In the genomic region with DNA sequence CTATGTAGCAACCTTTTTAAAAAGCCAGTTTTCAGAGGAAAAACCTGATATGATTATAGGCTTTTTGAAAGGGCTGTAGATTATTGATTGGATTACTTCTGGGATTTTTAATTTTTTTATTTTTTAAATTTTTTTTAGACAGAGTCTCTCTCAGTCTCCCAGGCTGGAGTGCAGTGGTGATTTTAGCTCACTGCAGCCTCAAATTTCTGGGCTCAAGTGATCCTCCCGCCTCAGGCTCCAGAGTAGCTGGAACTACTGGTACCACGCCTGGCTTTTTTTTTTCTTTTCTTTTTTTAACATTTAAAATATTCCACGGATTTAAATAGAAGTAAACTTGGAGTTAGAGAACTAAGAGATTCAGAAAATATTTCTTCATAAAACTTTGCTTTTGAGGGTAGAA, we compare ENCODE assay signal across 8 cellular contexts. TPM values are rescaled to one million over a fixed set of nuclear protein-coding genes. Genes with fewer than 3 reads are reported as not detected.
DNase-seq lines count a peak whose midpoint lies in the region; ATAC-seq, FAIRE-seq and TF ChIP-seq lines count a peak whose summit lies in the region.

No MANE protein-coding gene starts in this region.

- H3K36me3 ChIP-seq in H7 (replicated peaks; ENCODE audit: control insufficient read depth, insufficient read depth, low read length) (peaks cover 12% of the 10 kb centered on the region), left lung (peaks cover 0 to 38% of the 10 kb centered on the region in 2 donors)

- POLR2A ChIA-PET in A549 (lab: Yijun Ruan, JAX) = interaction anchor here (0.7 to 1.2 kb wide), 2 partner anchors 13 to 588 kb away, joined by 3 read pairs; no protein-coding TSS in a partner anchor

- no peaks in the 10 kb centered on the region for H3K9me3 ChIP-seq in A549
- no peaks in the 10 kb centered on the region for H3K9me3 ChIP-seq in left lung

- H3K4me3 ChIP-seq in A549 (peak overlapping the region; percentile 64), H7 (ENCODE audit: insufficient read depth, low read depth, low read length) (peak overlapping the region; percentile 84), left lung (peak overlapping the region; percentile 69 to 86), lower leg skin (ENCODE audit: low read depth, poor library complexity, severe bottlenecking) (no peak overlapping the region)

- no peak for TF ChIP-seq POLR2A in A549 (IDR thresholded peaks at IDR 0.05; ENCODE audit: low read length)
- no peak for TF ChIP-seq POLR2A in lower leg skin (IDR thresholded peaks at IDR 0.05)

- CTCF ChIA-PET in A549 (lab: Yijun Ruan, JAX) = interaction anchor here (0.9 to 2.0 kb wide), 4 partner anchors 8 to 30 kb away, joined by 3 to 8 read pairs (median 4); no protein-coding TSS in a partner anchor

- TF ChIP-seq EP300 in A549 (IDR thresholded peaks at IDR 0.05) = no peak

- H3K4me2 ChIP-seq in A549 = peak overlapping the region; percentile 82

- H3K4me1 ChIP-seq in A549 = peaks cover 9% of the 10 kb centered on the region; the same call in 2 of the 3 replicates
- peaks cover 4 to 25% of the 10 kb centered on the region in 2 donors for H3K4me1 ChIP-seq in left lung

- H3K27me3 Mint-ChIP-seq in activated T-helper 2 cell treated with anti-CD3 and anti-CD28 coated beads, Interferon-gamma antibody, Interleukin-2, Interleukin-4, amounts not matched to agents 10 μg/mL and 5 μg/mL and 100 μg/mL, durations not matched to agents 14 hours and 24 hours and 36 hours (ENCODE audit: low read depth) = no peaks in the 10 kb centered on the region

- FAIRE-seq in A549 (lab: Jason Lieb, UNC) = no peak

- ATAC-seq in A549 (no peak), left lung (no peak), HG02798 (IDR thresholded peaks at IDR 0.05; ENCODE audit: poor library complexity, unreplicated experiment) (no peak), HG02571 (IDR thresholded peaks at IDR 0.05; ENCODE audit: unreplicated experiment) (no peak), HG02885 (IDR thresholded peaks at IDR 0.05; ENCODE audit: poor library complexity, unreplicated experiment) (no peak)

- H3K27ac ChIP-seq in A549 (peak overlapping the region; percentile 87 to 96; a peak in 5 of 6 replicates), left lung (no peak overlapping the region)

- H3K4me1 Mint-ChIP-seq in activated T-helper 2 cell treated with anti-CD3 and anti-CD28 coated beads, Interferon-gamma antibody, Interleukin-2, Interleukin-4, amounts not matched to agents 10 μg/mL and 5 μg/mL and 100 μg/mL, durations not matched to agents 14 hours and 24 hours and 36 hours (ENCODE audit: low read depth) = peaks cover 14% of the 10 kb centered on the region

- DNase-seq in A549 (ENCODE audit: low read depth in 1 of 2, low spot score in 1 of 2) (no peak), H7 (no peak), left lung (no peak), lower leg skin (ENCODE audit: low spot score in 2 of 2) (no peak)
- no peak for DNase-seq in activated T-helper 2 cell treated with anti-CD3 and anti-CD28 coated beads, Interferon-gamma antibody, Interleukin-2, Interleukin-4, amounts not matched to agents 10 μg/mL and 5 μg/mL and 100 μg/mL, durations not matched to agents 14 hours and 24 hours and 36 hours (ENCODE audit: low spot score)

- peak overlapping the region; percentile 94 for H3K27ac Mint-ChIP-seq in activated T-helper 2 cell treated with anti-CD3 and anti-CD28 coated beads, Interferon-gamma antibody, Interleukin-2, Interleukin-4, amounts not matched to agents 10 μg/mL and 5 μg/mL and 100 μg/mL, durations not matched to agents 14 hours and 24 hours and 36 hours

- intact Hi-C loops in activated T-helper 2 cell treated with anti-CD3 and anti-CD28 coated beads, Interferon-gamma antibody, Interleukin-2, Interleukin-4, amounts not matched to agents 10 μg/mL and 5 μg/mL and 100 μg/mL, durations not matched to agents 14 hours and 24 hours and 36 hours (cut with micrococcal nuclease) = loop anchor here (1.0 to 10.0 kb wide), 2 partner anchors 63 to 803 kb away; a partner anchor contains a TSS
- intact Hi-C loops in left lung (cut with DNase I) (no loop called here), lower leg skin (cut with DNase I; ENCODE audit: low total_unique reads) (no loop called here)

- WGBS in A549 (ENCODE audit: missing lambda C conversion rate) = 68% methylated on average over 3 of the region's 3 CpGs
- WGBS in lower leg skin, 2 donors = 45 to 51% methylated on average over 3 of the region's 3 CpGs

- H3K36me3 Mint-ChIP-seq in activated T-helper 2 cell treated with anti-CD3 and anti-CD28 coated beads, Interferon-gamma antibody, Interleukin-2, Interleukin-4, amounts not matched to agents 10 μg/mL and 5 μg/mL and 100 μg/mL, durations not matched to agents 14 hours and 24 hours and 36 hours (ENCODE audit: low read depth) = peaks cover 49% of the 10 kb centered on the region

- peak overlapping the region; percentile 91 for H3K4me3 Mint-ChIP-seq in activated T-helper 2 cell treated with anti-CD3 and anti-CD28 coated beads, Interferon-gamma antibody, Interleukin-2, Interleukin-4, amounts not matched to agents 10 μg/mL and 5 μg/mL and 100 μg/mL, durations not matched to agents 14 hours and 24 hours and 36 hours (ENCODE audit: low read depth)

- TF ChIP-seq CTCF in A549 (IDR thresholded peaks at IDR 0.05) (no peak), left lung (IDR thresholded peaks at IDR 0.05) (no peak), lower leg skin (IDR thresholded peaks at IDR 0.05) (no peak)

- H3K9me3 Mint-ChIP-seq in activated T-helper 2 cell treated with anti-CD3 and anti-CD28 coated beads, Interferon-gamma antibody, Interleukin-2, Interleukin-4, amounts not matched to agents 10 μg/mL and 5 μg/mL and 100 μg/mL, durations not matched to agents 14 hours and 24 hours and 36 hours = no peaks in the 10 kb centered on the region

- TF ChIP-seq RAD21 in A549 (conservative IDR thresholded peaks at IDR 0.05 in 1 of 2, IDR thresholded peaks at IDR 0.05 in 1 of 2) = no peak

- H3K27me3 ChIP-seq in H7 (ENCODE audit: control insufficient read depth, insufficient read depth, low read length) = no peaks in the 10 kb centered on the region
- no peaks in the 10 kb centered on the region for H3K27me3 ChIP-seq in left lung

TF ChIP-seq in A549, 52 proteins besides CTCF, POLR2A, EP300 and RAD21:
- no peak for TF ChIP-seq GATA3 (IDR thresholded peaks at IDR 0.05; ENCODE audit: borderline replicate concordance)
- TF ChIP-seq FOSL2 (IDR thresholded peaks at IDR 0.05) = no peak
- no peak for TF ChIP-seq FOSL2 (CRISPR knock-in tag; IDR thresholded peaks at IDR 0.05)
- TF ChIP-seq RFX5 (IDR thresholded peaks at IDR 0.05) = no peak
- no peak for TF ChIP-seq CEBPB (IDR thresholded peaks at IDR 0.05)
- no peak for TF ChIP-seq CBX8 (IDR thresholded peaks at IDR 0.05)
- TF ChIP-seq ESRRA (IDR thresholded peaks at IDR 0.05; ENCODE audit: borderline replicate concordance, low read length) = no peak
- no peak for TF ChIP-seq POLR2AphosphoS2 (conservative IDR thresholded peaks at IDR 0.05; ENCODE audit: low read length)

RNA-seq across cellular contexts. Expression of a gene that starts 1.2 kb away (rescaled TPM):
- 88.6 and 147 TPM in 2 replicates for polyA plus RNA-seq in A549 (2011; rRNA removed)
- polyA plus RNA-seq in A549 (2012; cell fraction: cytosol; rRNA removed) = 42.4 and 46.5 TPM in 2 replicates
- polyA plus RNA-seq in A549 (2012; cell fraction: nucleus; rRNA removed) = 20.8 and 21.5 TPM in 2 replicates
- 70.5 to 75.9 TPM (median 75.7 TPM) in 3 replicates for polyA plus RNA-seq in A549 (2017; fragmentation: RNase III; extraction: RNeasy Plus Mini Kit Qiagen cat#74134 plus additional on column Dnase treatment)
- 18.5 and 23.0 TPM in 2 replicates for polyA minus RNA-seq in A549 (2011; rRNA and poly(A)+ RNA removed)
- 70.3 and 72.2 TPM in 2 replicates for total RNA-seq in H7 (2014; rRNA removed; shearing (Covaris generic))
- 67.7 and 73.5 TPM in 2 replicates for total RNA-seq in activated T-helper 2 cell treated with anti-CD3 and anti-CD28 coated beads, Interferon-gamma antibody, Interleukin-2, Interleukin-4, amounts not matched to agents 10 μg/mL and 5 μg/mL and 100 μg/mL, durations not matched to agents 14 hours and 24 hours and 36 hours
- 10 to 100 TPM; 45.9 to 48.3 TPM for total RNA-seq in left lung
- total RNA-seq in lower leg skin = 10 to 100 TPM; 24.7 to 39.0 (median 32.9) TPM

Comparison
In these comparisons a context has a peak if more than half of its experiments do, and no peak if none do; other contexts are left out.
1. H3K27ac ChIP-seq: peak in A549 (2 of 2); none in left lung (0 of 2).